Comparison of ENCODE assay signal across 26 cellular contexts in genomic region chr7:78169992-78170391, GRCh38.
"Had no signal": no experiment of that assay in that cellular context is flagged by ENCODE, and none has a peak within 500 bp of the region (broad histone marks: within the 10 kb centered on the region; RNA-seq: fewer than 3 reads in every experiment).

No MANE protein-coding gene starts in this region.

- H3K27me3 Mint-ChIP-seq: memory B cell; stimulated activated naive CD8-positive, alpha-beta T cell treated with anti-CD3 and anti-CD28 coated beads, Interleukin-15, Interleukin-2, amounts not matched to agents 100 ng/mL and 50 ng/mL, for 24 hours had no signal

- H3K4me1 Mint-ChIP-seq: memory B cell; natural killer cell; stimulated activated naive B cell treated with anti-CD40 and anti-IgM and Interleukin-4, amounts not matched to agents 10 μg/mL and 1 μg/mL and 100 μg/mL, for 72 hours had no signal

- H3K27ac Mint-ChIP-seq: dendritic cell treated with granulocyte-macrophage colony-stimulating factor and Interleukin-4, amounts not matched to agents 40 ng/mL and 50 ng/mL, for 4 days; endodermal cell; memory B cell; natural killer cell; progenitor cell of endocrine pancreas; stimulated activated naive B cell treated with anti-CD40 and anti-IgM and Interleukin-4, amounts not matched to agents 10 μg/mL and 1 μg/mL and 100 μg/mL, for 72 hours; stimulated activated naive CD8-positive, alpha-beta T cell treated with anti-CD3 and anti-CD28 coated beads, Interleukin-15, Interleukin-2, amounts not matched to agents 100 ng/mL and 50 ng/mL, for 24 hours had no signal

- ATAC-seq: esophagus mucosa; gastrocnemius medialis; left lobe of liver; natural killer cell; right lobe of liver; stimulated activated naive B cell treated with anti-CD40 and anti-IgM and Interleukin-4, amounts not matched to agents 10 μg/mL and 1 μg/mL and 100 μg/mL, for 72 hours; upper lobe of right lung had no signal

- H3K9me3 Mint-ChIP-seq: dendritic cell treated with granulocyte-macrophage colony-stimulating factor and Interleukin-4, amounts not matched to agents 40 ng/mL and 50 ng/mL, for 4 days; endodermal cell; memory B cell; natural killer cell; neural crest cell; stimulated activated naive B cell treated with anti-CD40 and anti-IgM and Interleukin-4, amounts not matched to agents 10 μg/mL and 1 μg/mL and 100 μg/mL, for 72 hours; stimulated activated naive CD8-positive, alpha-beta T cell treated with anti-CD3 and anti-CD28 coated beads, Interleukin-15, Interleukin-2, amounts not matched to agents 100 ng/mL and 50 ng/mL, for 24 hours had no signal

- H3K4me3 Mint-ChIP-seq: dendritic cell treated with granulocyte-macrophage colony-stimulating factor and Interleukin-4, amounts not matched to agents 40 ng/mL and 50 ng/mL, for 4 days; endodermal cell; memory B cell; natural killer cell; neural crest cell; stimulated activated naive B cell treated with anti-CD40 and anti-IgM and Interleukin-4, amounts not matched to agents 10 μg/mL and 1 μg/mL and 100 μg/mL, for 72 hours; stimulated activated naive CD8-positive, alpha-beta T cell treated with anti-CD3 and anti-CD28 coated beads, Interleukin-15, Interleukin-2, amounts not matched to agents 100 ng/mL and 50 ng/mL, for 24 hours had no signal

- H3K27ac ChIP-seq: epithelial cell of prostate, gastrocnemius medialis, neutrophil, parathyroid adenoma, right lobe of liver, suprapubic skin, transverse colon, upper lobe of right lung, uterus had no signal

- DNase-seq: effector CD8-positive, alpha-beta T cell; endodermal cell; foreskin fibroblast; gastrocnemius medialis; head of caudate nucleus; kidney; natural killer cell; right lobe of liver; small intestine; stimulated activated CD4-positive, alpha-beta T cell treated with anti-CD3 and anti-CD28 coated beads, Interleukin-15, amount 100 ng/mL, for 24 hours; stimulated activated CD4-positive, alpha-beta T cell treated with anti-CD3 and anti-CD28 coated beads, Interleukin-2, amount 100 ng/mL, for 48 hours; stimulated activated naive B cell treated with anti-CD40 and anti-IgM and Interleukin-4, amounts not matched to agents 10 μg/mL and 1 μg/mL and 100 μg/mL, for 72 hours; transverse colon; upper lobe of right lung; uterus had no signal

- H3K36me3 Mint-ChIP-seq: memory B cell; natural killer cell; stimulated activated naive B cell treated with anti-CD40 and anti-IgM and Interleukin-4, amounts not matched to agents 10 μg/mL and 1 μg/mL and 100 μg/mL, for 72 hours had no signal
